Comparison of ENCODE assay signal across 8 cellular contexts in genomic region chr19:42108527-42109389, GRCh38. TPM values are rescaled to one million over a fixed set of nuclear protein-coding genes. Genes with fewer than 3 reads are reported as not detected.
DNase-seq lines count a peak whose midpoint lies in the region; ATAC-seq, FAIRE-seq and TF ChIP-seq lines count a peak whose summit lies in the region.

No MANE protein-coding gene starts in this region.

- H3K27me3 ChIP-seq in BJ (ENCODE audit: control insufficient read depth, insufficient read depth, low read length) (no peaks in the 10 kb centered on the region), esophagus muscularis mucosa (peaks cover 0 to 40% (median 3%) of the 10 kb centered on the region in 4 donors)

- no peaks in the 10 kb centered on the region for H3K36me3 ChIP-seq in BJ (ENCODE audit: control insufficient read depth, insufficient read depth, low read length)
- no peaks in the 10 kb centered on the region for H3K36me3 ChIP-seq in esophagus muscularis mucosa

- DNase-seq in BJ (ENCODE audit: low read depth) (no peak), GM19239 (ENCODE audit: insufficient read length, low spot score) (peak; percentile 82), OCI-M1 (lab: John Stamatoyannopoulos, UW) (peak; percentile 94), activated T-cell treated with anti-CD3 and anti-CD28 coated beads for 1 hour (ENCODE audit: low read depth) (peak; percentile 90), esophagus muscularis mucosa (ENCODE audit: extremely low spot score) (no peak), nephron progenitor cell (peak; percentile 89)
- peak; percentile 87 for DNase-seq in Jurkat, Clone E6-1 (ENCODE audit: low read depth, low spot score)
- peak; percentile 91 for DNase-seq in stimulated activated naive CD8-positive, alpha-beta T cell treated with anti-CD3 and anti-CD28 coated beads, Interleukin-15, Interleukin-2, amounts not matched to agents 100 U/mL and 50 U/mL, for 24 hours

- CTCF ChIA-PET in BJ (lab: Yijun Ruan, JAX) = interaction anchor here (0.6 to 9.3 kb wide), 39 partner anchors 10 to 346 kb away, joined by 3 to 98 read pairs (median 7); partner anchors contain the start of genes DEDD2, GSK3A and POU2F2

- no peaks in the 10 kb centered on the region for H3K36me3 Mint-ChIP-seq in nephron progenitor cell (ENCODE audit: low read depth)

- no peaks in the 10 kb centered on the region for H3K9me3 Mint-ChIP-seq in nephron progenitor cell

- H3K4me3 Mint-ChIP-seq in nephron progenitor cell = no peak overlapping the region

- 30% methylated on average over 16 of the region's 16 CpGs for WGBS in esophagus muscularis mucosa

- H3K27me3 Mint-ChIP-seq in nephron progenitor cell (ENCODE audit: low read depth, poor library complexity) = peaks cover 55% of the 10 kb centered on the region

- no peak for TF ChIP-seq POLR2A in esophagus muscularis mucosa (IDR thresholded peaks at IDR 0.05; ENCODE audit: low read depth)

- no peak overlapping the region for H3K27ac ChIP-seq in esophagus muscularis mucosa (replicated peaks in 1 of 4)

- no peak overlapping the region for H3K4me3 ChIP-seq in BJ (ENCODE audit: low read depth, low read length)
- no peak overlapping the region for H3K4me3 ChIP-seq in Jurkat, Clone E6-1 (ENCODE audit: low read length)
- no peak overlapping the region for H3K4me3 ChIP-seq in esophagus muscularis mucosa

- H3K4me1 Mint-ChIP-seq in nephron progenitor cell = peaks cover 23% of the 10 kb centered on the region

- no peak for TF ChIP-seq EP300 in esophagus muscularis mucosa (IDR thresholded peaks at IDR 0.05)

- TF ChIP-seq CTCF in BJ (IDR thresholded peaks at IDR 0.05; ENCODE audit: insufficient read depth, low read depth, low read length) (peak; percentile 100), esophagus muscularis mucosa (IDR thresholded peaks at IDR 0.05) (peak; percentile 79 to 86 (median 84)), nephron progenitor cell (IDR thresholded peaks at IDR 0.05) (peak; percentile 100)

- intact Hi-C loops in esophagus muscularis mucosa (cut with DNase I) = no loop called here

- POLR2A ChIA-PET in BJ (lab: Charles Lee) = no interaction called here

- no peak overlapping the region for H3K27ac Mint-ChIP-seq in nephron progenitor cell

- no peaks in the 10 kb centered on the region for H3K9me3 ChIP-seq in esophagus muscularis mucosa

- peak; percentile 99 for FAIRE-seq in GM19239 (lab: Jason Lieb, UNC)

- peak; percentile 90 for ATAC-seq in stimulated activated naive CD8-positive, alpha-beta T cell treated with anti-CD3 and anti-CD28 coated beads, Interleukin-15, Interleukin-2, amounts not matched to agents 100 U/mL and 50 U/mL, for 24 hours

- H3K4me1 ChIP-seq in esophagus muscularis mucosa = peaks cover 2 to 11% (median 6%) of the 10 kb centered on the region in 4 donors

RNA-seq across cellular contexts. Expression of gene POU2F2, which starts 23.5 kb away (rescaled TPM):
- 1.8 and 2.2 TPM in 2 replicates for polyA plus RNA-seq in BJ (2011; rRNA removed)
- 1.1 and 1.5 TPM in 2 replicates for polyA minus RNA-seq in BJ (2011; rRNA and poly(A)+ RNA removed)
- polyA plus RNA-seq in Jurkat, Clone E6-1 (2012; ENCODE audit: insufficient read depth, insufficient read length) = 3.7 TPM
- total RNA-seq in esophagus muscularis mucosa = 1 to 10 TPM in 3 of 4 donors, under 1 TPM in 1; 0.52 to 2.5 (median 1.5) TPM

RNA-seq across cellular contexts. Expression of gene ZNF574, which starts 32.8 kb away (rescaled TPM):
- polyA plus RNA-seq in BJ (2011; rRNA removed) = 5.6 and 10.4 TPM in 2 replicates
- polyA minus RNA-seq in BJ (2011; rRNA and poly(A)+ RNA removed) = 22.8 and 31.8 TPM in 2 replicates
- polyA plus RNA-seq in Jurkat, Clone E6-1 (2012; ENCODE audit: insufficient read depth, insufficient read length) = 15.0 TPM
- total RNA-seq in esophagus muscularis mucosa = 10 to 100 TPM; 15.0 to 28.4 (median 21.7) TPM

RNA-seq across cellular contexts. Expression of gene GRIK5, which starts 38.8 kb away (rescaled TPM):
- 0.06 and 0.10 TPM in 2 replicates for polyA plus RNA-seq in BJ (2011; rRNA removed)
- 0.09 and 0.15 TPM in 2 replicates for polyA minus RNA-seq in BJ (2011; rRNA and poly(A)+ RNA removed)
- polyA plus RNA-seq in Jurkat, Clone E6-1 (2012; ENCODE audit: insufficient read depth, insufficient read length) = 0.80 TPM
- 10 to 100 TPM in 2 of 4 donors, 1 to 10 TPM in 2; 8.6 to 27.6 (median 13.8) TPM for total RNA-seq in esophagus muscularis mucosa

Comparison
In these comparisons a context has a peak if more than half of its experiments do, and no peak if none do; other contexts are left out.
1. DNase-seq: peak in GM19239 (single experiment), Jurkat, Clone E6-1 (single experiment), OCI-M1 (single experiment), activated T-cell treated with anti-CD3 and anti-CD28 coated beads for 1 hour (single experiment), nephron progenitor cell (single experiment) and stimulated activated naive CD8-positive, alpha-beta T cell treated with anti-CD3 and anti-CD28 coated beads, Interleukin-15, Interleukin-2, amounts not matched to agents 100 U/mL and 50 U/mL, for 24 hours (single experiment); none in BJ (single experiment) and esophagus muscularis mucosa (single experiment).
2. Peak in every context shown above with its lines, with median percentiles within 50 percentile points of each other: CTCF ChIP-seq.